ENCODE assay signal across 1 cellular context in genomic region chr3:98561727-98562521, GRCh38.
TF ChIP-seq lines count a peak whose summit lies in the region.

No MANE protein-coding gene starts in this region.

TF ChIP-seq in K562, 482 proteins besides CTCF, POLR2A, EP300 and RAD21:
- TF ChIP-seq ZFP30 (CRISPR knock-in tag; IDR thresholded peaks at IDR 0.05; ENCODE audit: borderline replicate concordance) (no peak), XRCC4 (IDR thresholded peaks at IDR 0.05; ENCODE audit: extremely low read depth, insufficient read depth, insufficient read length) (no peak), USF1 (CRISPR knock-in tag; IDR thresholded peaks at IDR 0.05) (no peak), ZNF431 (CRISPR knock-in tag; IDR thresholded peaks at IDR 0.05) (no peak), IRF9 (tag; IDR thresholded peaks at IDR 0.05) (no peak)
